8 cellular contexts compared by ENCODE assay signal in the genomic region with DNA sequence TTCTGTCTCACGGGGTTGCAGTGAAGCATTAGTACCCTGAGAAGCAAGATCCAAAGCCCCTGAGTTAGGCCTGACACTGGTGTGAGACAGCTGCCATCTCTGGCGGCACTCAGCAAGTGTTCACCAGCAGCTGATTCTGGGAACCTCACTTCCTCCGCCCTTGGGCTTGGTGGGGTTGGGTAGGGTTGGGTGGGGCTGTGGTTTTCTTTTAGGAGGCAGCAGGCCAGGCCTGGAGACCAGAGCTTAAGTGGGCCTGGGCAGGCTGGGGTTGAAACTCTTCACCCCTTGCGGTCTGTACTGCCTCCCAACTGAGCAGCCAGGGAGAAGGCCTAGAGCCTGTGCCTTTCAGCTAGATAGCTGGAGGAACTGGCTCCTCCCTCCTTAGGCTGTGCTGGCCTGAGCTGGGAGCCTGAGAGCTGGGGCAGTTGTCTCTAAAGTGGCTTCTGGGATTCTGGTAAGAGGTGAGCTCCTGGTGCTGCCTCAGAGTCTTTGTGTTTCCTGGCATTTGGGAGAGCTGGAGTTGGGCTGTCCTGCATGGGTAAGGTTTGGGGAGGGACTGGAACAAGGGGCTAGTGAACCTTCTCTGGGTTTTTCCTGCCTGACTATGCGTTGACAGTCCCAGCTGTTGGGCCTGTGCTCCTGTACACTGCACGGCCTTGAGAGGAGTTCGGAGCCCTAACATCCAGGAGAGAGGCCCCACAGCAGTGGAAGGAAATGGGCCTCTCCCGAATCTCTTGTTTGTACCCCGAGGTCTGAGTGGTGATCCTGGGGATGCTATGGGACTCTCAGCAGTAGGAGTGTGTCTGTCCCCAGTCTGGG. TPM values are rescaled to one million over a fixed set of nuclear protein-coding genes. Genes with fewer than 3 reads are reported as not detected.
A peak's percentile ranks its signal among the peaks of the same experiment; 100 is the strongest.
DNase-seq lines count a peak whose midpoint lies in the region; ATAC-seq, FAIRE-seq and TF ChIP-seq lines count a peak whose summit lies in the region.

No MANE protein-coding gene starts in this region.

- peak overlapping the region; percentile 26; the same call in 1 of the 2 replicates for H3K14ac ChIP-seq in H9 (ENCODE audit: insufficient read depth, low read length)

- H3K56ac ChIP-seq in H9 (ENCODE audit: insufficient read length, low read depth, low read length): no peak overlapping the region

- FAIRE-seq in GM12891 (lab: Jason Lieb, UNC): peak; percentile 81
- no peak for FAIRE-seq in endothelial cell of umbilical vein (lab: Jason Lieb, UNC)

- TF ChIP-seq POLR2A in GM12891 (IDR thresholded peaks at IDR 0.05; ENCODE audit: low read depth, low read length) (no peak), endothelial cell of umbilical vein (IDR thresholded peaks at IDR 0.05; ENCODE audit: low read depth, low read length) (no peak), uterus (IDR thresholded peaks at IDR 0.05) (no peak)

- POLR2A ChIA-PET in activated CD4-positive, alpha-beta memory T cell treated with anti-CD3 and anti-CD28 coated beads, Interleukin-2, amount 10 ng/mL, durations not matched to agents 7 days and 5 days (lab: Charles Lee): interaction anchor here (0.8 to 21.7 kb wide), 10 partner anchors 9 to 78 kb away, joined by 3 to 404 read pairs (median 4); no protein-coding TSS in a partner anchor
- POLR2A ChIA-PET in endothelial cell of umbilical vein (lab: Charles Lee): interaction anchor here (0.6 to 1.3 kb wide), 2 partner anchors 47 to 72 kb away, joined by 4 to 5 read pairs; no protein-coding TSS in a partner anchor

- no peak overlapping the region for H3K18ac ChIP-seq in H9 (ENCODE audit: insufficient read length, low read depth, low read length)

- H2BK120ac ChIP-seq in H9 (ENCODE audit: low read depth, low read length, poor library complexity, severe bottlenecking): no peak overlapping the region

- H3K79me1 ChIP-seq in H9 (ENCODE audit: insufficient read depth, low read depth, low read length, poor library complexity, severe bottlenecking): peaks cover 9% of the 10 kb centered on the region

- H4K91ac ChIP-seq in H9 (ENCODE audit: insufficient read length, low read depth, low read length): no peak overlapping the region

- H3K9me3 ChIP-seq in H9 (ENCODE audit: control insufficient read depth, low read depth, low read length) (no peaks in the 10 kb centered on the region), MM.1S (replicated peaks; ENCODE audit: insufficient read depth, low read length) (no peaks in the 10 kb centered on the region), endothelial cell of umbilical vein (replicated peaks; ENCODE audit: control insufficient read depth, insufficient read depth, low read length) (no peaks in the 10 kb centered on the region), uterus (no peaks in the 10 kb centered on the region)

- H3K4me3 Mint-ChIP-seq in H9 (peak overlapping the region in 1 of 2 experiments; percentile 3; a peak in 1 of 5 replicates), natural killer cell (peak overlapping the region; percentile 96)
- peak overlapping the region; percentile 94 for H3K4me3 Mint-ChIP-seq in activated CD4-positive, alpha-beta memory T cell treated with anti-CD3 and anti-CD28 coated beads, Interleukin-2, amount 10 ng/mL, durations not matched to agents 7 days and 5 days

- H3K4me3 ChIP-seq in MM.1S (ENCODE audit: low read length): no peak overlapping the region
- peak overlapping the region in 1 of 3 experiments; percentile 13 for H3K4me3 ChIP-seq in endothelial cell of umbilical vein (replicated peaks in 1 of 3; ENCODE audit: insufficient read depth in 1 of 3, low read depth in 1 of 3, low read length in 3 of 3)
- H3K4me3 ChIP-seq in uterus: no peak overlapping the region
- no peak overlapping the region for H3K4me3 ChIP-seq in H7 (ENCODE audit: insufficient read depth, low read depth, low read length)

- no peaks in the 10 kb centered on the region for H3K9me1 ChIP-seq in endothelial cell of umbilical vein (replicated peaks; ENCODE audit: control insufficient read depth, extremely low read depth, insufficient read depth, low read length)

- no peak overlapping the region for H4K5ac ChIP-seq in H9 (ENCODE audit: insufficient read length, low read depth, low read length)

- H3K9ac ChIP-seq in H9 (ENCODE audit: extremely low read depth, insufficient read length, low read length) (no peak overlapping the region), MM.1S (ENCODE audit: low read length) (no peak overlapping the region), endothelial cell of umbilical vein (replicated peaks; ENCODE audit: extremely low read depth, insufficient read depth, low read length) (no peak overlapping the region)

- H3K4me1 Mint-ChIP-seq in H9 (peaks cover 79 to 82% of the 10 kb centered on the region in 2 experiments), natural killer cell (peaks cover 81% of the 10 kb centered on the region in 2 donors)
- H3K4me1 Mint-ChIP-seq in activated CD4-positive, alpha-beta memory T cell treated with anti-CD3 and anti-CD28 coated beads, Interleukin-2, amount 10 ng/mL, durations not matched to agents 7 days and 5 days: peaks cover 85% of the 10 kb centered on the region

- H3K27me3 Mint-ChIP-seq in H9 (ENCODE audit: low read depth) (peaks cover 6% of the 10 kb centered on the region), natural killer cell (ENCODE audit: low read depth in 2 of 2) (no peaks in the 10 kb centered on the region)
- H3K27me3 Mint-ChIP-seq in activated CD4-positive, alpha-beta memory T cell treated with anti-CD3 and anti-CD28 coated beads, Interleukin-2, amount 10 ng/mL, durations not matched to agents 7 days and 5 days: no peaks in the 10 kb centered on the region

- intact Hi-C loops in endothelial cell of umbilical vein (cut with micrococcal nuclease): no loop called here
- intact Hi-C loops in natural killer cell (cut with micrococcal nuclease): no loop called here
- intact Hi-C loops in uterus (cut with DNase I; ENCODE audit: low total_unique reads): loop anchor here (5.0 kb wide), 1 partner anchor 43 kb away; no protein-coding TSS in a partner anchor

- no TSS peak for BruUV-seq in endothelial cell of umbilical vein (replicated peaks; lab: Mats Ljungman, UMichigan)

- H2BK5ac ChIP-seq in H9 (ENCODE audit: insufficient read length, low read length): no peak overlapping the region

- H3K23me2 ChIP-seq in H9 (ENCODE audit: insufficient read length, low read depth, low read length, poor library complexity, severe bottlenecking): peaks cover 13% of the 10 kb centered on the region

- H3K36me3 ChIP-seq in MM.1S (replicated peaks; ENCODE audit: insufficient read depth, low read length) (no peaks in the 10 kb centered on the region), endothelial cell of umbilical vein (ENCODE audit: control insufficient read depth in 2 of 2, extremely low read depth in 1 of 2, insufficient read depth in 2 of 2, low read length in 2 of 2) (peaks cover 4 to 6% of the 10 kb centered on the region in 2 experiments), uterus (no peaks in the 10 kb centered on the region), H7 (replicated peaks; ENCODE audit: control insufficient read depth, insufficient read depth, low read length) (no peaks in the 10 kb centered on the region)

- H3K9me3 Mint-ChIP-seq in H9 (no peaks in the 10 kb centered on the region), natural killer cell (no peaks in the 10 kb centered on the region)
- no peaks in the 10 kb centered on the region for H3K9me3 Mint-ChIP-seq in activated CD4-positive, alpha-beta memory T cell treated with anti-CD3 and anti-CD28 coated beads, Interleukin-2, amount 10 ng/mL, durations not matched to agents 7 days and 5 days

- H2AFZ ChIP-seq in H9 (ENCODE audit: low read length): no peak overlapping the region
- no peak overlapping the region for H2AFZ ChIP-seq in MM.1S (ENCODE audit: low read length)
- no peak overlapping the region for H2AFZ ChIP-seq in endothelial cell of umbilical vein (ENCODE audit: low read depth, low read length)

- H3K79me2 ChIP-seq in H9 (ENCODE audit: insufficient read depth, low read length): peaks cover 35% of the 10 kb centered on the region; the same call in 1 of the 2 replicates
- peaks cover 52% of the 10 kb centered on the region for H3K79me2 ChIP-seq in MM.1S (ENCODE audit: low read length)
- H3K79me2 ChIP-seq in endothelial cell of umbilical vein (ENCODE audit: control insufficient read depth, insufficient read depth, low read length): peaks cover 99% of the 10 kb centered on the region

- H2AK5ac ChIP-seq in H9 (ENCODE audit: insufficient read length, low read length): no peak overlapping the region

- no peak overlapping the region for H3T11ph ChIP-seq in H9 (ENCODE audit: low read length)

- WGBS in H9 (ENCODE audit: extremely low coverage, insufficient read length, low lambda C conversion rate): no CpG with 5 or more reads among the region's 9 CpGs

- no peak overlapping the region for H3K23ac ChIP-seq in H9 (ENCODE audit: insufficient read length, low read depth, low read length)

- H3K4me1 ChIP-seq in H9 (ENCODE audit: insufficient read depth, low read length): peaks cover 34% of the 10 kb centered on the region
- peaks cover 13% of the 10 kb centered on the region for H3K4me1 ChIP-seq in MM.1S (ENCODE audit: low read length)
- H3K4me1 ChIP-seq in endothelial cell of umbilical vein (ENCODE audit: control insufficient read depth, extremely low read depth, insufficient read depth, low read length): peaks cover 83% of the 10 kb centered on the region
- peaks cover 8 to 20% of the 10 kb centered on the region in 2 donors for H3K4me1 ChIP-seq in uterus

- H3K4me2 ChIP-seq in H9 (ENCODE audit: insufficient read depth, insufficient read length, low read length) (no peak overlapping the region), MM.1S (ENCODE audit: low read depth, low read length) (peak overlapping the region; percentile 34; the same call in 1 of the 2 replicates), endothelial cell of umbilical vein (ENCODE audit: insufficient read depth, low read length) (peak overlapping the region; percentile 53)

- no peak overlapping the region for H2BK20ac ChIP-seq in H9 (ENCODE audit: low read depth, low read length, poor library complexity, severe bottlenecking)

- H4K8ac ChIP-seq in H9 (replicated peaks; ENCODE audit: insufficient read length, low read depth, low read length): no peak overlapping the region

- peak; percentile 58 for DNase-seq in GM12891 (ENCODE audit: insufficient read length, low spot score)
- peak; percentile 43 for DNase-seq in H9
- peak; percentile 69 for DNase-seq in MM.1S
- DNase-seq in activated CD4-positive, alpha-beta memory T cell treated with anti-CD3 and anti-CD28 coated beads, Interleukin-2, amount 10 ng/mL, durations not matched to agents 7 days and 5 days: peak; percentile 88
- DNase-seq in endothelial cell of umbilical vein (ENCODE audit: low read depth, low spot score): no peak
- no peak for DNase-seq in natural killer cell
- DNase-seq in uterus: peak in 1 of 2 donors; percentile 36
- DNase-seq in H7: no peak

- CTCF ChIA-PET in activated CD4-positive, alpha-beta memory T cell treated with anti-CD3 and anti-CD28 coated beads, Interleukin-2, amount 10 ng/mL, durations not matched to agents 7 days and 5 days (lab: Charles Lee): interaction anchor here (0.6 to 24.7 kb wide), 15 partner anchors 10 to 81 kb away, joined by 3 to 414 read pairs (median 6); no protein-coding TSS in a partner anchor
- CTCF ChIA-PET in endothelial cell of umbilical vein (lab: Charles Lee): interaction anchor here (0.7 to 37.4 kb wide), 5 partner anchors 8 to 81 kb away, joined by 3 to 1118 read pairs (median 13); no protein-coding TSS in a partner anchor

- H3K27ac ChIP-seq in H9 (ENCODE audit: insufficient read length, low read depth, low read length) (no peak overlapping the region), MM.1S (ENCODE audit: low read length) (peak overlapping the region; percentile 42; the same call in 1 of the 2 replicates), endothelial cell of umbilical vein (ENCODE audit: insufficient read depth, low read depth, low read length) (peak overlapping the region; percentile 42), uterus (peak overlapping the region; percentile 42 to 83)

- no peaks in the 10 kb centered on the region for H3K9me2 ChIP-seq in MM.1S (replicated peaks; ENCODE audit: insufficient read depth, low read length)

- peaks cover 9% of the 10 kb centered on the region for H4K20me1 ChIP-seq in H9 (ENCODE audit: control insufficient read depth, insufficient read depth, insufficient read length)
- H4K20me1 ChIP-seq in MM.1S (ENCODE audit: insufficient read depth, low read length): no peaks in the 10 kb centered on the region
- peaks cover 8% of the 10 kb centered on the region for H4K20me1 ChIP-seq in endothelial cell of umbilical vein (replicated peaks; ENCODE audit: control insufficient read depth, extremely low read depth, insufficient read depth, low read length)

- peak overlapping the region in 2 of 3 experiments; percentile 57 to 97; a peak in 4 of 7 replicates for H3K27ac Mint-ChIP-seq in H9
- H3K27ac Mint-ChIP-seq in activated CD4-positive, alpha-beta memory T cell treated with anti-CD3 and anti-CD28 coated beads, Interleukin-2, amount 10 ng/mL, durations not matched to agents 7 days and 5 days: peak overlapping the region; percentile 97
- peak overlapping the region; percentile 91 to 92 for H3K27ac Mint-ChIP-seq in natural killer cell

- peaks cover 3% of the 10 kb centered on the region; the same call in 1 of the 2 replicates for H3F3A ChIP-seq in MM.1S (ENCODE audit: insufficient read depth, low read length)

- H3K36me3 Mint-ChIP-seq in H9 (ENCODE audit: insufficient read depth in 1 of 3, low read depth in 3 of 3) (peaks cover 0 to 2% (median 0%) of the 10 kb centered on the region in 3 experiments; a peak in 2 of 7 replicates), natural killer cell (no peaks in the 10 kb centered on the region)
- peaks cover 77% of the 10 kb centered on the region for H3K36me3 Mint-ChIP-seq in activated CD4-positive, alpha-beta memory T cell treated with anti-CD3 and anti-CD28 coated beads, Interleukin-2, amount 10 ng/mL, durations not matched to agents 7 days and 5 days (ENCODE audit: low read depth)

- peak; percentile 47 to 56 (median 50) for ATAC-seq in natural killer cell

- H3K27me3 ChIP-seq in H9 (ENCODE audit: insufficient read depth, low read length) (no peaks in the 10 kb centered on the region; the same call in 1 of the 2 replicates), MM.1S (replicated peaks; ENCODE audit: insufficient read depth, low read length) (no peaks in the 10 kb centered on the region), endothelial cell of umbilical vein (ENCODE audit: control insufficient read depth in 2 of 2, insufficient read depth in 2 of 2, low read length in 2 of 2) (no peaks in the 10 kb centered on the region), uterus (no peaks in the 10 kb centered on the region), H7 (ENCODE audit: control insufficient read depth, insufficient read depth, low read length) (peaks cover 8% of the 10 kb centered on the region)

- dilution Hi-C loops in endothelial cell of umbilical vein (cut with MboI; ENCODE audit: extremely low pct_ligation_motif_present, low sequenced_read_pairs): no loop called here

- H2BK12ac ChIP-seq in H9 (ENCODE audit: insufficient read length, low read depth, low read length): no peak overlapping the region

- no peak for TF ChIP-seq CTCF in H9 (conservative IDR thresholded peaks at IDR 0.05)
- no peak for TF ChIP-seq CTCF in MM.1S (IDR thresholded peaks at IDR 0.05; ENCODE audit: low read length)
- no peak for TF ChIP-seq CTCF in endothelial cell of umbilical vein (IDR thresholded peaks at IDR 0.05; ENCODE audit: extremely low read depth in 1 of 2, insufficient read depth in 1 of 2, low read depth in 1 of 2, low read length in 2 of 2)
- no peak for TF ChIP-seq CTCF in natural killer cell (IDR thresholded peaks at IDR 0.05)
- no peak for TF ChIP-seq CTCF in uterus (IDR thresholded peaks at IDR 0.05)

- no peak overlapping the region for H2BK15ac ChIP-seq in H9 (ENCODE audit: low read depth, low read length)

- no peak overlapping the region for H3K4ac ChIP-seq in H9 (ENCODE audit: low read depth, low read length)

RNA-seq across cellular contexts. Expression of a gene that starts 5.1 kb away (rescaled TPM):
- polyA plus RNA-seq in GM12891 (2012; ENCODE audit: low read depth, missing spikeins): 5.2 TPM
- 46.6 and 46.8 TPM in 2 replicates for total RNA-seq in H9 (2021)
- 100 to 1,000 TPM; 130 to 136 TPM for total RNA-seq in activated CD4-positive, alpha-beta memory T cell treated with anti-CD3 and anti-CD28 coated beads, Interleukin-2, amount 10 ng/mL, durations not matched to agents 7 days and 5 days
- 237 and 242 TPM in 2 replicates for total RNA-seq in endothelial cell of umbilical vein
- 210 and 211 TPM in 2 replicates for polyA plus RNA-seq in endothelial cell of umbilical vein
- polyA plus RNA-seq in endothelial cell of umbilical vein (2011; cell fraction: cytosol; rRNA removed): 175 and 189 TPM in 2 replicates
- polyA plus RNA-seq in endothelial cell of umbilical vein (2011; cell fraction: nucleus; rRNA removed): 188 and 193 TPM in 2 replicates
- 199 and 207 TPM in 2 replicates for polyA plus RNA-seq in endothelial cell of umbilical vein (2012)
- polyA minus RNA-seq in endothelial cell of umbilical vein: 175 and 203 TPM in 2 replicates
- polyA minus RNA-seq in endothelial cell of umbilical vein (2011; cell fraction: cytosol; rRNA and poly(A)+ RNA removed): 8.0 TPM
- polyA minus RNA-seq in endothelial cell of umbilical vein (2011; cell fraction: nucleus; rRNA and poly(A)+ RNA removed): 82.2 and 84.2 TPM in 2 replicates
- 100 to 1,000 TPM; 126 to 180 (median 173) TPM for total RNA-seq in natural killer cell
- total RNA-seq in uterus: 100 to 1,000 TPM in 1 of 4 donors, 10 to 100 TPM in 3; 37.1 to 110 (median 66.1) TPM
- 36.3 and 37.6 TPM in 2 replicates for total RNA-seq in H7 (2014; rRNA removed; shearing (Covaris generic))

RNA-seq across cellular contexts. Expression of a gene that starts 50.9 kb away (rescaled TPM):
- 10.2 TPM for polyA plus RNA-seq in GM12891 (2012; ENCODE audit: low read depth, missing spikeins)
- total RNA-seq in H9 (2021) (43.4 and 47.1 TPM in 2 replicates), endothelial cell of umbilical vein (290 and 321 TPM in 2 replicates), natural killer cell (1 to 10 TPM; 1.3 to 1.8 (median 1.4) TPM), uterus (10 to 100 TPM; 12.3 to 70.7 (median 50.9) TPM)
- total RNA-seq in activated CD4-positive, alpha-beta memory T cell treated with anti-CD3 and anti-CD28 coated beads, Interleukin-2, amount 10 ng/mL, durations not matched to agents 7 days and 5 days: 1 to 10 TPM; 4.5 to 5.2 TPM
- 68.1 and 113 TPM in 2 replicates for polyA plus RNA-seq in endothelial cell of umbilical vein
- 215 and 226 TPM in 2 replicates for polyA plus RNA-seq in endothelial cell of umbilical vein (2011; cell fraction: cytosol; rRNA removed)
- polyA plus RNA-seq in endothelial cell of umbilical vein (2011; cell fraction: nucleus; rRNA removed): 92.3 and 112 TPM in 2 replicates
- polyA plus RNA-seq in endothelial cell of umbilical vein (2012): 256 and 281 TPM in 2 replicates
- 99.3 and 99.6 TPM in 2 replicates for polyA minus RNA-seq in endothelial cell of umbilical vein
- 8.0 TPM for polyA minus RNA-seq in endothelial cell of umbilical vein (2011; cell fraction: cytosol; rRNA and poly(A)+ RNA removed)
- polyA minus RNA-seq in endothelial cell of umbilical vein (2011; cell fraction: nucleus; rRNA and poly(A)+ RNA removed): 28.6 and 41.4 TPM in 2 replicates
- 35.0 and 36.1 TPM in 2 replicates for total RNA-seq in H7 (2014; rRNA removed; shearing (Covaris generic))

Comparison
In these comparisons a context has a peak if more than half of its experiments do, and no peak if none do; other contexts are left out.
1. DNase-seq: peak in GM12891 (single experiment), H9 (single experiment), MM.1S (single experiment) and activated CD4-positive, alpha-beta memory T cell treated with anti-CD3 and anti-CD28 coated beads, Interleukin-2, amount 10 ng/mL, durations not matched to agents 7 days and 5 days (single experiment); none in endothelial cell of umbilical vein (single experiment), natural killer cell (single experiment) and H7 (single experiment).
2. Peak in every context shown above with its lines, with median percentiles within 50 percentile points of each other: H3K27ac Mint-ChIP-seq.